ENCODE assay signal across 11 cellular contexts in genomic region chr11:1304376-1304775, GRCh38. TPM values are rescaled to one million over a fixed set of nuclear protein-coding genes. Genes with fewer than 3 reads are reported as not detected.
A peak's percentile ranks its signal among the peaks of the same experiment; 100 is the strongest.
DNase-seq lines count a peak whose midpoint lies in the region; ATAC-seq and TF ChIP-seq lines count a peak whose summit lies in the region.
"Had no signal": no experiment of that assay in that cellular context is flagged by ENCODE, and none has a peak within 500 bp of the region (broad histone marks: within the 10 kb centered on the region; RNA-seq: fewer than 3 reads in every experiment).

No MANE protein-coding gene starts in this region.

- in situ Hi-C loops in KBM-7 (cut with MboI; ENCODE audit: low pct_unique_long_range_greater_than_20kb, low sequenced_read_pairs) = no loop called here

- H3K9me3 Mint-ChIP-seq in effector memory CD8-positive, alpha-beta T cell = no peaks in the 10 kb centered on the region

- TF ChIP-seq POLR2A in gastroesophageal sphincter (IDR thresholded peaks at IDR 0.05) = no peak

- H3K4me1 Mint-ChIP-seq in effector memory CD8-positive, alpha-beta T cell (ENCODE audit: low read depth in 2 of 2) = peaks cover 35 to 52% of the 10 kb centered on the region in 2 donors

- no peaks in the 10 kb centered on the region for H3K27me3 Mint-ChIP-seq in effector memory CD8-positive, alpha-beta T cell

- peak overlapping the region in 1 of 2 donors; percentile 27 for H3K27ac Mint-ChIP-seq in effector memory CD8-positive, alpha-beta T cell

- H3K27me3 ChIP-seq in BLaER1 treated with 17β-estradiol and CSF1 and Interleukin-3, amounts not matched to agents 10 nM and 100 nM = no peaks in the 10 kb centered on the region
- H3K27me3 ChIP-seq in gastroesophageal sphincter = no peaks in the 10 kb centered on the region

- no peak for DNase-seq in RWPE1 (ENCODE audit: low spot score)
- DNase-seq in posterior vena cava (ENCODE audit: low spot score) = peak; percentile 76
- no peak for DNase-seq in KBM-7
- DNase-seq in GM03348 (ENCODE audit: low spot score) = no peak
- no peak for DNase-seq in effector memory CD8-positive, alpha-beta T cell
- DNase-seq in NCI-H526 (lab: John Stamatoyannopoulos, UW) = no peak
- DNase-seq: activated effector memory CD4-positive, alpha-beta T cell treated with Interleukin-2 at 50 U/mL for 16 hours; cortex of kidney; NCI-H187 treated with DMSO at 0.1 percent for 48 hours had no signal

- H3K27ac ChIP-seq in BLaER1 treated with 17β-estradiol and CSF1 and Interleukin-3, amounts not matched to agents 10 nM and 100 nM = peak overlapping the region in 4 of 11 experiments; percentile 27 to 58 (median 48); a peak in 5 of 22 replicates
- H3K27ac ChIP-seq in RWPE1 (peak overlapping the region; percentile 41), gastroesophageal sphincter (peak overlapping the region; percentile 60 to 90 (median 80))

- peak overlapping the region in 5 of 11 experiments; percentile 70 to 98 (median 97); a peak in 10 of 22 replicates for H3K4me2 ChIP-seq in BLaER1 treated with 17β-estradiol and CSF1 and Interleukin-3, amounts not matched to agents 10 nM and 100 nM

- H3K9me3 ChIP-seq in BLaER1 treated with 17β-estradiol and CSF1 and Interleukin-3, amounts not matched to agents 10 nM and 100 nM (replicated peaks in 1 of 11) = no peaks in the 10 kb centered on the region
- no peaks in the 10 kb centered on the region for H3K9me3 ChIP-seq in gastroesophageal sphincter

- CTCF ChIA-PET in RWPE1 (lab: Yijun Ruan, JAX) = interaction anchor here (0.6 to 0.7 kb wide), 2 partner anchors 50 to 241 kb away, joined by 3 to 4 read pairs; no protein-coding TSS in a partner anchor

- ATAC-seq in gastroesophageal sphincter = no peak
- ATAC-seq in effector memory CD8-positive, alpha-beta T cell (replicated peaks) = no peak

- no peak for TF ChIP-seq EP300 in gastroesophageal sphincter (IDR thresholded peaks at IDR 0.05)

- POLR2A ChIA-PET in RWPE1 (lab: Yijun Ruan, JAX; ENCODE audit: low non-redundant PET) = no interaction called here

- TF ChIP-seq CTCF in RWPE1 (conservative IDR thresholded peaks at IDR 0.05; ENCODE audit: low read depth) (no peak), gastroesophageal sphincter (IDR thresholded peaks at IDR 0.05) (no peak)

- peak overlapping the region in 7 of 11 experiments; percentile 0 to 93 (median 37); a peak in 9 of 22 replicates for H3K9ac ChIP-seq in BLaER1 treated with 17β-estradiol and CSF1 and Interleukin-3, amounts not matched to agents 10 nM and 100 nM

- H3K36me3 ChIP-seq in BLaER1 treated with 17β-estradiol and CSF1 and Interleukin-3, amounts not matched to agents 10 nM and 100 nM = peaks cover 16 to 81% (median 43%) of the 10 kb centered on the region in 11 experiments; a peak in 21 of 22 replicates
- peaks cover 0 to 21% of the 10 kb centered on the region in 2 donors for H3K36me3 ChIP-seq in gastroesophageal sphincter

- 34 to 45% methylated on average over 12 to 14 of the region's 14 CpGs for WGBS in gastroesophageal sphincter (ENCODE audit: low coverage in 1 of 2), 2 donors

- peaks cover 50 to 96% (median 90%) of the 10 kb centered on the region in 10 experiments for H3K4me1 ChIP-seq in BLaER1 treated with 17β-estradiol and CSF1 and Interleukin-3, amounts not matched to agents 10 nM and 100 nM
- peaks cover 0 to 97% (median 49%) of the 10 kb centered on the region in 3 donors for H3K4me1 ChIP-seq in gastroesophageal sphincter

- H3K4me3 ChIP-seq in BLaER1 treated with 17β-estradiol and CSF1 and Interleukin-3, amounts not matched to agents 10 nM and 100 nM = peak overlapping the region in 1 of 10 experiments; percentile 14; a peak in 1 of 20 replicates
- no peak overlapping the region for H3K4me3 ChIP-seq in gastroesophageal sphincter

- peaks cover 85 to 98% (median 96%) of the 10 kb centered on the region in 11 experiments for H4K20me1 ChIP-seq in BLaER1 treated with 17β-estradiol and CSF1 and Interleukin-3, amounts not matched to agents 10 nM and 100 nM

- intact Hi-C loops in posterior vena cava (cut with DNase I) = loop anchor here in 1 of 2 donors (5.0 kb wide), 1 partner anchor 868 kb away; the partner anchor contains the start of gene TH

- peaks cover 14% of the 10 kb centered on the region for H3K36me3 Mint-ChIP-seq in effector memory CD8-positive, alpha-beta T cell (ENCODE audit: insufficient read depth)

- H3K4me3 Mint-ChIP-seq in effector memory CD8-positive, alpha-beta T cell = no peak overlapping the region

RNA-seq across cellular contexts. Expression of gene TOLLIP, which starts 5.1 kb away (rescaled TPM):
- total RNA-seq in gastroesophageal sphincter (10 to 100 TPM; 42.3 to 70.6 (median 49.1) TPM), posterior vena cava (10 to 100 TPM; 44.1 to 46.4 TPM)
